Comparison of ENCODE assay signal across 15 cellular contexts in the genomic region with DNA sequence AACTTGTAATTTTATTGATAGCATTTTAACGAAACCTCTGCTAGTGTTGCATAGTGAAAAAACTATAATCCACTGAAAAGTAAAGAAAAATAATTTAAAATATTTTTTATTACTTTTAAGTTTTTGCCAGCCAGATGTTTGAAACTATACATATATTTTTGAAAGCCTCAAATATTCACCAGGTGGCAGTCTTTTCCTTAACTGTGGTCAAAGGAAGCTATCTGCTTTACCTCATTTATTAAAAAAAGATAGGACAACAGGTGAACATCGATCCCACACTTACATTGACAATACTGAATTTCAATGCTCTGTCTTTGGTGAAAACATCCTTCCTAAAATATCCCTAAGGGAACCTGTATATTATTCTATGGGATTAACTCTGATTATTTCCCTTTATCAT.
A peak's percentile ranks its signal among the peaks of the same experiment; 100 is the strongest.
DNase-seq lines count a peak whose midpoint lies in the region; ATAC-seq and TF ChIP-seq lines count a peak whose summit lies in the region.
"Had no signal": no experiment of that assay in that cellular context is flagged by ENCODE, and none has a peak within 500 bp of the region (broad histone marks: within the 10 kb centered on the region; RNA-seq: fewer than 3 reads in every experiment).

No MANE protein-coding gene starts in this region.

- POLR2A ChIA-PET in PC-3 (lab: Charles Lee; ENCODE audit: unreplicated experiment), result interaction anchor here (0.5 kb wide), 1 partner anchor 10 kb away, joined by 3 read pairs; no protein-coding TSS in a partner anchor

- no TSS peak for BruUV-seq in PC-3 (replicated peaks; lab: Mats Ljungman, UMichigan)

- H3F3A ChIP-seq in PC-3 (ENCODE audit: low read length, unreplicated experiment), result no peaks in the 10 kb centered on the region

- no peak overlapping the region for H2AFZ ChIP-seq in PC-3 (ENCODE audit: low read length)

- 68 to 71% methylated on average over 2 of the region's 2 CpGs for WGBS in heart right ventricle, 2 donors
- 65 to 70% methylated on average over 2 of the region's 2 CpGs for WGBS in upper lobe of left lung, 2 donors

- H3K79me2 ChIP-seq in PC-3 (ENCODE audit: low read length), result no peaks in the 10 kb centered on the region

- H3K9ac ChIP-seq in PC-3 (ENCODE audit: low read length), result no peak overlapping the region

- H3K27me3 ChIP-seq in heart right ventricle (no peaks in the 10 kb centered on the region), PC-3 (ENCODE audit: low read length) (peaks cover 25% of the 10 kb centered on the region; the same call in 1 of the 2 replicates), upper lobe of left lung (no peaks in the 10 kb centered on the region)
- H3K27me3 ChIP-seq: BE2C, esophagus squamous epithelium had no signal

- CTCF ChIA-PET in PC-3 (lab: Charles Lee), result interaction anchor here (0.6 to 1.0 kb wide), 4 partner anchors 308 to 1145 kb away, joined by 3 to 5 read pairs (median 4); no protein-coding TSS in a partner anchor

- H3K4me1 ChIP-seq in heart right ventricle, result no peaks in the 10 kb centered on the region
- no peaks in the 10 kb centered on the region for H3K4me1 ChIP-seq in PC-3 (ENCODE audit: insufficient read depth, low read length)
- H3K4me1 ChIP-seq in upper lobe of left lung, result no peaks in the 10 kb centered on the region
- H3K4me1 ChIP-seq: BE2C, esophagus squamous epithelium had no signal

- intact Hi-C loops in heart right ventricle (cut with DNase I) (no loop called here), Right ventricle myocardium superior (cut with DNase I) (no loop called here), PC-3 (cut with micrococcal nuclease) (loop anchor here (1.0 to 10.0 kb wide), 4 partner anchors 124 to 761 kb away; no protein-coding TSS in a partner anchor)

- H3K36me3 ChIP-seq in heart right ventricle (no peaks in the 10 kb centered on the region), PC-3 (ENCODE audit: low read depth, low read length) (no peaks in the 10 kb centered on the region), upper lobe of left lung (no peaks in the 10 kb centered on the region)
- H3K36me3 ChIP-seq: BE2C, esophagus squamous epithelium had no signal

- H3K9me3 ChIP-seq in heart right ventricle (no peaks in the 10 kb centered on the region), PC-3 (ENCODE audit: low read length) (no peaks in the 10 kb centered on the region), upper lobe of left lung (no peaks in the 10 kb centered on the region)
- H3K9me3 ChIP-seq: BE2C, esophagus squamous epithelium, mucosa of descending colon had no signal

- H3K4me3 ChIP-seq in heart right ventricle (no peak overlapping the region), PC-3 (ENCODE audit: low read length) (no peak overlapping the region), epithelial cell of proximal tubule (ENCODE audit: low read depth, low read length) (no peak overlapping the region), upper lobe of left lung (no peak overlapping the region)
- H3K4me3 ChIP-seq: esophagus squamous epithelium, mucosa of descending colon had no signal

- TF ChIP-seq CTCF in heart right ventricle (IDR thresholded peaks at IDR 0.05) (peak in 6 of 9 donors; percentile 7 to 42 (median 22)), PC-3 (conservative IDR thresholded peaks at IDR 0.05; ENCODE audit: low read depth, low read length) (peak; percentile 37), epithelial cell of proximal tubule (conservative IDR thresholded peaks at IDR 0.05; ENCODE audit: low read depth, low read length) (peak; percentile 48), upper lobe of left lung (IDR thresholded peaks at IDR 0.05) (no peak)

- no peaks in the 10 kb centered on the region for H3K9me2 ChIP-seq in PC-3 (replicated peaks; ENCODE audit: low read length)

- no peak overlapping the region for H3K27ac ChIP-seq in heart right ventricle
- no peak overlapping the region for H3K27ac ChIP-seq in PC-3 (ENCODE audit: low read length)
- H3K27ac ChIP-seq in upper lobe of left lung, result no peak overlapping the region
- H3K27ac ChIP-seq: esophagus squamous epithelium had no signal

- no peak for DNase-seq in heart right ventricle
- no peak for DNase-seq in Right ventricle myocardium superior
- DNase-seq in PC-3, result peak; percentile 21
- DNase-seq in epithelial cell of proximal tubule (ENCODE audit: low read depth), result no peak
- no peak for DNase-seq in GM03348 (ENCODE audit: low spot score)
- DNase-seq in DMS79 (lab: John Stamatoyannopoulos, UW), result no peak
- no peak for DNase-seq in amniotic stem cell (lab: John Stamatoyannopoulos, UW)
- no peak for DNase-seq in upper lobe of left lung
- DNase-seq: activated gamma-delta T cell; BE2C; caudate nucleus; esophagus squamous epithelium; mucosa of descending colon; stimulated activated CD4-positive, alpha-beta T cell treated with anti-CD3 and anti-CD28 coated beads, Interleukin-4, amount 100 ng/mL, for 1 hour; stimulated activated naive B cell treated with anti-CD40 and anti-IgM and Interleukin-4, amounts not matched to agents 10 μg/mL and 1 μg/mL and 100 μg/mL, for 72 hours had no signal

- no peak for TF ChIP-seq POLR2A in upper lobe of left lung (IDR thresholded peaks at IDR 0.05)

- no peak for TF ChIP-seq EP300 in upper lobe of left lung (IDR thresholded peaks at IDR 0.05)

- no peak overlapping the region for H3K4me2 ChIP-seq in PC-3 (ENCODE audit: low read length)

- no peak for ATAC-seq in heart right ventricle
- no peak for ATAC-seq in Right ventricle myocardium superior (ENCODE audit: poor library complexity)
- ATAC-seq in PC-3, result no peak
- no peak for ATAC-seq in upper lobe of left lung (ENCODE audit: low FRiP score in 2 of 2)
- ATAC-seq: mucosa of descending colon; stimulated activated naive B cell treated with anti-CD40 and anti-IgM and Interleukin-4, amounts not matched to agents 10 μg/mL and 1 μg/mL and 100 μg/mL, for 72 hours had no signal

- H4K20me1 ChIP-seq in PC-3 (ENCODE audit: low read length), result no peaks in the 10 kb centered on the region

Comparison
In these comparisons a context has a peak if more than half of its experiments do, and no peak if none do; other contexts are left out.
1. CTCF ChIP-seq: peak in heart right ventricle (6 of 9), PC-3 (single experiment) and epithelial cell of proximal tubule (single experiment); none in upper lobe of left lung (0 of 6).